21 cellular contexts compared by ENCODE assay signal in genomic region chr16:80441935-80442334, GRCh38.
"Had no signal": no experiment of that assay in that cellular context is flagged by ENCODE, and none has a peak within 500 bp of the region (broad histone marks: within the 10 kb centered on the region; RNA-seq: fewer than 3 reads in every experiment).

No MANE protein-coding gene starts in this region.

- ATAC-seq: activated T-helper 17 cell treated with anti-CD3 and anti-CD28 coated beads, Interleukin-2, amount 50 U/mL, for 72 hours had no signal

- DNase-seq: activated CD4-positive, alpha-beta memory T cell treated with anti-CD3 and anti-CD28 coated beads for 36 hours; activated CD4-positive, alpha-beta T cell treated with anti-CD3 and anti-CD28 coated beads, Interleukin-2, amount 10 ng/mL, durations not matched to agents 7 days and 5 days; activated CD4-positive, CD25-positive, alpha-beta regulatory T cell; activated CD8-positive, alpha-beta memory T cell treated with anti-CD3 and anti-CD28 coated beads for 24 hours; activated gamma-delta T cell; activated naive CD4-positive, alpha-beta T cell treated with anti-CD3 and anti-CD28 coated beads for 36 hours; activated T-cell treated with anti-CD3 and anti-CD28 coated beads for 4 hours; activated T-cell treated with anti-CD3 and anti-CD28 coated beads, Interleukin-2, amount 50 U/mL, for 48 hours; amygdala; cortex of kidney; MG63; MV-4-11; NCI-H1105; NCI-H1436 treated with DMSO at 0.1 percent for 48 hours; NCI-H187 treated with DMSO at 0.1 percent for 48 hours; NCI-H2081 treated with DMSO at 0.1 percent for 48 hours; NCI-H446; NCI-H524; NCI-H748 treated with DMSO at 0.1 percent for 48 hours; T-helper 1 cell had no signal
